7 cellular contexts compared by ENCODE assay signal in genomic region chr3:190101320-190102117, GRCh38. TPM values are rescaled to one million over a fixed set of nuclear protein-coding genes. Genes with fewer than 3 reads are reported as not detected.
A peak's percentile ranks its signal among the peaks of the same experiment; 100 is the strongest.
DNase-seq lines count a peak whose midpoint lies in the region; ATAC-seq, FAIRE-seq and TF ChIP-seq lines count a peak whose summit lies in the region.

No MANE protein-coding gene starts in this region.

- H3K36me3 ChIP-seq in SK-N-MC (ENCODE audit: insufficient read depth, low read length) (no peaks in the 10 kb centered on the region), subcutaneous abdominal adipose tissue (ENCODE audit: control insufficient read depth in 5 of 5, insufficient read depth in 5 of 5, low read length in 5 of 5) (no peaks in the 10 kb centered on the region), SJCRH30 (no peaks in the 10 kb centered on the region)

- peak overlapping the region; percentile 33 for H3K27ac ChIP-seq in SK-N-MC
- H3K27ac ChIP-seq in subcutaneous abdominal adipose tissue (ENCODE audit: low read depth, low read length): no peak overlapping the region
- no peak overlapping the region for H3K27ac ChIP-seq in SJCRH30

- no peaks in the 10 kb centered on the region for H3K9me3 ChIP-seq in SK-N-MC (ENCODE audit: low read depth, low read length)
- H3K9me3 ChIP-seq in subcutaneous abdominal adipose tissue (ENCODE audit: control insufficient read depth in 5 of 5, low read length in 5 of 5): no peaks in the 10 kb centered on the region
- no peaks in the 10 kb centered on the region for H3K9me3 ChIP-seq in SJCRH30 (replicated peaks)

- H3K9ac ChIP-seq in SK-N-MC (ENCODE audit: insufficient read length): no peak overlapping the region
- H3K9ac ChIP-seq in subcutaneous abdominal adipose tissue (ENCODE audit: low read length in 5 of 5): peak overlapping the region in 2 of 5 donors; percentile 20 to 35

- no peaks in the 10 kb centered on the region for H3K27me3 ChIP-seq in subcutaneous abdominal adipose tissue (ENCODE audit: control insufficient read depth in 5 of 5, insufficient read depth in 4 of 5, low read length in 5 of 5)
- H3K27me3 ChIP-seq in SJCRH30: no peaks in the 10 kb centered on the region

- no peak for ATAC-seq in GM21423 (IDR thresholded peaks at IDR 0.05; ENCODE audit: unreplicated experiment)

- TF ChIP-seq POLR2A in H54 (IDR thresholded peaks at IDR 0.05; ENCODE audit: low read depth, low read length): no peak

- H3K4me1 ChIP-seq in subcutaneous abdominal adipose tissue (ENCODE audit: control insufficient read depth in 5 of 5, insufficient read depth in 5 of 5, low read length in 5 of 5): peaks cover 0 to 10% (median 5%) of the 10 kb centered on the region in 5 donors
- H3K4me1 ChIP-seq in SJCRH30: no peaks in the 10 kb centered on the region

- FAIRE-seq in H54 (lab: Jason Lieb, UNC): peak; percentile 97

- H3K4me3 ChIP-seq in SK-N-MC: no peak overlapping the region
- H3K4me3 ChIP-seq in subcutaneous abdominal adipose tissue (ENCODE audit: low read depth in 1 of 5, low read length in 5 of 5): peak overlapping the region; percentile 14 to 54 (median 49)
- H3K4me3 ChIP-seq in SJCRH30: no peak overlapping the region

- DNase-seq in H54 (ENCODE audit: insufficient read length, low spot score) (no peak), SK-N-MC (ENCODE audit: low read depth, low spot score) (no peak), globus pallidus (ENCODE audit: low spot score) (peak; percentile 47), SJCRH30 (no peak)
- no peak for DNase-seq in effector CD4-positive, alpha-beta T cell

RNA-seq across cellular contexts. Expression of gene P3H2, which starts 19.2 kb away (rescaled TPM):
- 31.5 and 36.5 TPM in 2 replicates for total RNA-seq in SJCRH30 (2014; rRNA removed; shearing (Covaris generic))

Comparison
In these comparisons a context has a peak if more than half of its experiments do, and no peak if none do; other contexts are left out.
1. H3K4me3 ChIP-seq: peak in subcutaneous abdominal adipose tissue (5 of 5); none in SK-N-MC (single experiment) and SJCRH30 (single experiment).